Comparison of ENCODE assay signal across 13 cellular contexts in genomic region chr18:37779220-37779619, GRCh38.
DNase-seq lines count a peak whose midpoint lies in the region; ATAC-seq, FAIRE-seq and TF ChIP-seq lines count a peak whose summit lies in the region.
"Had no signal": no experiment of that assay in that cellular context is flagged by ENCODE, and none has a peak within 500 bp of the region (broad histone marks: within the 10 kb centered on the region; RNA-seq: fewer than 3 reads in every experiment).

No MANE protein-coding gene starts in this region.

- no peak for FAIRE-seq in kidney (lab: Jason Lieb, UNC)
- FAIRE-seq: GM18507, H54 had no signal

- H3K4me1 ChIP-seq in kidney (ENCODE audit: control insufficient read depth in 1 of 2, insufficient read depth in 1 of 2, low read depth in 1 of 2, low read length in 2 of 2): no peaks in the 10 kb centered on the region
- no peaks in the 10 kb centered on the region for H3K4me1 ChIP-seq in aorta (ENCODE audit: control insufficient read depth in 1 of 2, insufficient read depth in 2 of 2, low read length in 2 of 2)
- H3K4me1 ChIP-seq: HAP-1 had no signal

- H3K4me3 ChIP-seq in kidney (ENCODE audit: low read length in 2 of 2): no peak overlapping the region
- no peak overlapping the region for H3K4me3 ChIP-seq in aorta (ENCODE audit: low read length in 2 of 2)
- H3K4me3 ChIP-seq: HAP-1 had no signal

- no peaks in the 10 kb centered on the region for H3K9me3 ChIP-seq in kidney (ENCODE audit: control insufficient read depth in 1 of 2, low read length in 2 of 2)
- H3K9me3 ChIP-seq in aorta (ENCODE audit: control insufficient read depth, low read length): no peaks in the 10 kb centered on the region
- H3K9me3 ChIP-seq: HAP-1 had no signal

- H3K9ac ChIP-seq in kidney (ENCODE audit: low read length in 2 of 2): no peak overlapping the region

- WGBS in aorta, 2 donors: 72 to 76% methylated on average over 7 of the region's 7 CpGs

- H3K27ac ChIP-seq in kidney (ENCODE audit: low read depth in 2 of 2, low read length in 2 of 2) (no peak overlapping the region), aorta (ENCODE audit: low read depth in 1 of 2, low read length in 2 of 2) (no peak overlapping the region)

- intact Hi-C loops in kidney (cut with DNase I): no loop called here
- intact Hi-C loops in aorta (cut with DNase I): no loop called here

- TF ChIP-seq CTCF in kidney (IDR thresholded peaks at IDR 0.05; ENCODE audit: borderline replicate concordance, extremely low read depth, insufficient read depth): no peak

- H3K36me3 ChIP-seq in kidney (ENCODE audit: control insufficient read depth in 1 of 2, insufficient read depth in 2 of 2, low read length in 2 of 2) (no peaks in the 10 kb centered on the region), aorta (ENCODE audit: control insufficient read depth in 1 of 2, insufficient read depth in 2 of 2, low read length in 1 of 2) (no peaks in the 10 kb centered on the region)
- H3K36me3 ChIP-seq: HAP-1 had no signal

- H3K27me3 ChIP-seq in aorta (ENCODE audit: control insufficient read depth in 1 of 2, insufficient read depth in 2 of 2, low read length in 1 of 2): no peaks in the 10 kb centered on the region

- DNase-seq in NCI-H524 (lab: John Stamatoyannopoulos, UW) (peak; percentile 17 to 66), NCI-H82 treated with DMSO at 0.1 percent for 48 hours (lab: John Stamatoyannopoulos, UW; ENCODE audit: unreplicated experiment) (peak; percentile 77), kidney (peak; percentile 63), aorta (no peak), DMS53 (lab: John Stamatoyannopoulos, UW) (no peak)
- DNase-seq: CD4-positive, alpha-beta memory T cell; DMS79 treated with DMSO at 0.1 percent for 48 hours; GF-D8; GOT3 had no signal

- ATAC-seq in aorta (ENCODE audit: low FRiP score): no peak
- ATAC-seq in HG03354 (IDR thresholded peaks at IDR 0.05; ENCODE audit: poor library complexity, severe bottlenecking, unreplicated experiment): no peak

Comparison
In these comparisons a context has a peak if more than half of its experiments do, and no peak if none do; other contexts are left out.
1. DNase-seq: peak in NCI-H524 (2 of 2), NCI-H82 treated with DMSO at 0.1 percent for 48 hours (single experiment) and kidney (single experiment); none in aorta (0 of 2) and DMS53 (single experiment).